ENCODE assay signal across 1 cellular context in the genomic region with DNA sequence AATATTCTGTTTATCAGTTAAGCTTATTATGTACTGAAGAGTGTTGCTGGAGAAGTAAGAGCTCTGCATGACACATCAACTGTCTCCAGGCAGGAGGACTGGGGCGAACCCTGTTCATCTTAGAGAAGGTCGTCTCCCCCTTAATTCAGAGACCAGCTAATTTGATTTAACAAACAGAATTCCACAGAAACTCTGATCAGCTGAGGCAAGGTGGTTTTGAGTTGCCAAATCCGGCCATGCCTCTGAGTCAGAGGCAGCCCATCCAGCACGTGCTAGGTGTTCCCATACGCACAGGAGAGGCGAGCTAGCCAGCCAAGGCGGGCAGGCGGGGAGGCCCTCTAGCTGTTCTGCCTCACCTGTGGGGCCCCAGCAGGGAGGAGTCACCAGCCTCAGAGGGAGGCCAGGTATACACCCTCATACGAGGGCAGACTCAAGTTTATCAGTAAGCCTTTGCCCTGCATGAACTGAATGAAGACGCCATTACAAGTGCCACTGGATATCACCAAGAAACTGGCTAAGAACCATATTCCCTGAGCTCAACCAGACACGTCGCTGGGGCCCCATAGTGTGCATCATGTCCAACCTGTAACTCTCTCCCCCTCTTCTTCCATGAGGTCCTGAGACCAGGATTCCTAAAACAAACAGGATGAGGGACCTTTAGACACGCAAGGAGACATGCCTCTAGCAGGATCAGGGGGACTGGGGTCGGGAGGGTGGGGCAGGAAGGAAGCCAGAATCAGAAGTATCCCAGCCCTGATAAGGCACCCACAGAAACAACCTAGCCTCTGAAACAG.
TF ChIP-seq lines count a peak whose summit lies in the region.

No MANE protein-coding gene starts in this region.

TF ChIP-seq in K562, 482 proteins besides CTCF, POLR2A, EP300 and RAD21 (continued from another document and continues in another):
- TF ChIP-seq, protein P1, sequence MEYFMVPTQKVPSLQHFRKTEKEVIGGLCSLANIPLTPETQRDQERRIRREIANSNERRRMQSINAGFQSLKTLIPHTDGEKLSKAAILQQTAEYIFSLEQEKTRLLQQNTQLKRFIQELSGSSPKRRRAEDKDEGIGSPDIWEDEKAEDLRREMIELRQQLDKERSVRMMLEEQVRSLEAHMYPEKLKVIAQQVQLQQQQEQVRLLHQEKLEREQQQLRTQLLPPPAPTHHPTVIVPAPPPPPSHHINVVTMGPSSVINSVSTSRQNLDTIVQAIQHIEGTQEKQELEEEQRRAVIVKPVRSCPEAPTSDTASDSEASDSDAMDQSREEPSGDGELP (CRISPR knock-in tag; IDR thresholded peaks at IDR 0.05; ENCODE audit: borderline replicate concordance) = peak; percentile 66; the same call in 1 of the 2 replicates
- TF ChIP-seq, protein P2, sequence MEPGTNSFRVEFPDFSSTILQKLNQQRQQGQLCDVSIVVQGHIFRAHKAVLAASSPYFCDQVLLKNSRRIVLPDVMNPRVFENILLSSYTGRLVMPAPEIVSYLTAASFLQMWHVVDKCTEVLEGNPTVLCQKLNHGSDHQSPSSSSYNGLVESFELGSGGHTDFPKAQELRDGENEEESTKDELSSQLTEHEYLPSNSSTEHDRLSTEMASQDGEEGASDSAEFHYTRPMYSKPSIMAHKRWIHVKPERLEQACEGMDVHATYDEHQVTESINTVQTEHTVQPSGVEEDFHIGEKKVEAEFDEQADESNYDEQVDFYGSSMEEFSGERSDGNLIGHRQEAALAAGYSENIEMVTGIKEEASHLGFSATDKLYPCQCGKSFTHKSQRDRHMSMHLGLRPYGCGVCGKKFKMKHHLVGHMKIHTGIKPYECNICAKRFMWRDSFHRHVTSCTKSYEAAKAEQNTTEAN (CRISPR knock-in tag; IDR thresholded peaks at IDR 0.05) = no peak
- TF ChIP-seq ZKSCAN3 (CRISPR knock-in tag; IDR thresholded peaks at IDR 0.05) (peak; percentile 36; the same call in 1 of the 2 replicates), ZNF57 (CRISPR knock-in tag; IDR thresholded peaks at IDR 0.05) (peak; percentile 8; the same call in 1 of the 2 replicates), MCM7 (IDR thresholded peaks at IDR 0.05) (no peak), ZNF561 (CRISPR knock-in tag; conservative IDR thresholded peaks at IDR 0.05) (no peak), ZNF174 (CRISPR knock-in tag; IDR thresholded peaks at IDR 0.05) (0 out of 2 replicates have a peak, but pooled peaks have one; percentile 66), SIN3A (IDR thresholded peaks at IDR 0.05; ENCODE audit: borderline replicate concordance in 2 of 2, control insufficient read depth in 1 of 2, low read depth in 2 of 2, low read length in 2 of 2) (0 out of 4 replicates have a peak, but pooled peaks of 1 of the 2 experiments have one; percentile 10), ZNF699 (CRISPR knock-in tag; IDR thresholded peaks at IDR 0.05; ENCODE audit: insufficient replicate concordance) (no peak), MCM3 (IDR thresholded peaks at IDR 0.05) (no peak), CREB1 (IDR thresholded peaks at IDR 0.05) (no peak), CREB1 (CRISPR knock-in tag; IDR thresholded peaks at IDR 0.05) (0 out of 2 replicates have a peak, but pooled peaks have one; percentile 23), FOS (IDR thresholded peaks at IDR 0.05; ENCODE audit: extremely low read depth, insufficient read length) (no peak), GABPA (tag; conservative IDR thresholded peaks at IDR 0.05; ENCODE audit: low read depth) (peak; percentile 58), CBX1 (IDR thresholded peaks at IDR 0.05; ENCODE audit: low read depth) (peak; percentile 55; the same call in 1 of the 2 replicates), HEY1 (CRISPR knock-in tag; IDR thresholded peaks at IDR 0.05; ENCODE audit: borderline replicate concordance) (no peak), FOSL1 (tag; conservative IDR thresholded peaks at IDR 0.05) (peak; percentile 77), YY1 (IDR thresholded peaks at IDR 0.05; ENCODE audit: borderline replicate concordance in 1 of 3, control insufficient read depth in 1 of 3, extremely low read depth in 1 of 3, insufficient read depth in 3 of 3, insufficient read length in 1 of 3, insufficient replicate concordance in 2 of 3, low read depth in 1 of 3, low read length in 2 of 3) (peak in 1 of 3 experiments; percentile 53), ZBTB17 (CRISPR knock-in tag; IDR thresholded peaks at IDR 0.05) (peak; percentile 72; the same call in 1 of the 2 replicates), ZNF766 (CRISPR knock-in tag; conservative IDR thresholded peaks at IDR 0.05) (peak; percentile 85; the same call in 1 of the 2 replicates), ETV1 (tag; conservative IDR thresholded peaks at IDR 0.05; ENCODE audit: low read depth) (peak; percentile 60), ZNF589 (CRISPR knock-in tag; IDR thresholded peaks at IDR 0.05; ENCODE audit: low read depth) (0 out of 2 replicates have a peak, but pooled peaks have one; percentile 78), EHMT2 (IDR thresholded peaks at IDR 0.05) (no peak), MEF2D (tag; conservative IDR thresholded peaks at IDR 0.05; ENCODE audit: low read depth) (peak; percentile 75; the same call in 1 of the 2 replicates), SMARCA5 (IDR thresholded peaks at IDR 0.05) (peak; percentile 21; the same call in 1 of the 2 replicates)
- TF ChIP-seq, protein P3, sequence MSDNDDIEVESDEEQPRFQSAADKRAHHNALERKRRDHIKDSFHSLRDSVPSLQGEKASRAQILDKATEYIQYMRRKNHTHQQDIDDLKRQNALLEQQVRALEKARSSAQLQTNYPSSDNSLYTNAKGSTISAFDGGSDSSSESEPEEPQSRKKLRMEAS (CRISPR knock-in tag; IDR thresholded peaks at IDR 0.05) = peak; percentile 80
- TF ChIP-seq, protein P4, sequence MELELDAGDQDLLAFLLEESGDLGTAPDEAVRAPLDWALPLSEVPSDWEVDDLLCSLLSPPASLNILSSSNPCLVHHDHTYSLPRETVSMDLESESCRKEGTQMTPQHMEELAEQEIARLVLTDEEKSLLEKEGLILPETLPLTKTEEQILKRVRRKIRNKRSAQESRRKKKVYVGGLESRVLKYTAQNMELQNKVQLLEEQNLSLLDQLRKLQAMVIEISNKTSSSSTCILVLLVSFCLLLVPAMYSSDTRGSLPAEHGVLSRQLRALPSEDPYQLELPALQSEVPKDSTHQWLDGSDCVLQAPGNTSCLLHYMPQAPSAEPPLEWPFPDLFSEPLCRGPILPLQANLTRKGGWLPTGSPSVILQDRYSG (tag; conservative IDR thresholded peaks at IDR 0.05; ENCODE audit: low read depth) = peak; percentile 81
- TF ChIP-seq, protein P5, sequence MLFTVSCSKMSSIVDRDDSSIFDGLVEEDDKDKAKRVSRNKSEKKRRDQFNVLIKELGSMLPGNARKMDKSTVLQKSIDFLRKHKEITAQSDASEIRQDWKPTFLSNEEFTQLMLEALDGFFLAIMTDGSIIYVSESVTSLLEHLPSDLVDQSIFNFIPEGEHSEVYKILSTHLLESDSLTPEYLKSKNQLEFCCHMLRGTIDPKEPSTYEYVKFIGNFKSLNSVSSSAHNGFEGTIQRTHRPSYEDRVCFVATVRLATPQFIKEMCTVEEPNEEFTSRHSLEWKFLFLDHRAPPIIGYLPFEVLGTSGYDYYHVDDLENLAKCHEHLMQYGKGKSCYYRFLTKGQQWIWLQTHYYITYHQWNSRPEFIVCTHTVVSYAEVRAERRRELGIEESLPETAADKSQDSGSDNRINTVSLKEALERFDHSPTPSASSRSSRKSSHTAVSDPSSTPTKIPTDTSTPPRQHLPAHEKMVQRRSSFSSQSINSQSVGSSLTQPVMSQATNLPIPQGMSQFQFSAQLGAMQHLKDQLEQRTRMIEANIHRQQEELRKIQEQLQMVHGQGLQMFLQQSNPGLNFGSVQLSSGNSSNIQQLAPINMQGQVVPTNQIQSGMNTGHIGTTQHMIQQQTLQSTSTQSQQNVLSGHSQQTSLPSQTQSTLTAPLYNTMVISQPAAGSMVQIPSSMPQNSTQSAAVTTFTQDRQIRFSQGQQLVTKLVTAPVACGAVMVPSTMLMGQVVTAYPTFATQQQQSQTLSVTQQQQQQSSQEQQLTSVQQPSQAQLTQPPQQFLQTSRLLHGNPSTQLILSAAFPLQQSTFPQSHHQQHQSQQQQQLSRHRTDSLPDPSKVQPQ (CRISPR knock-in tag; IDR thresholded peaks at IDR 0.05; ENCODE audit: borderline replicate concordance) = 0 out of 2 replicates have a peak, but pooled peaks have one; percentile 38
- TF ChIP-seq, protein P6, sequence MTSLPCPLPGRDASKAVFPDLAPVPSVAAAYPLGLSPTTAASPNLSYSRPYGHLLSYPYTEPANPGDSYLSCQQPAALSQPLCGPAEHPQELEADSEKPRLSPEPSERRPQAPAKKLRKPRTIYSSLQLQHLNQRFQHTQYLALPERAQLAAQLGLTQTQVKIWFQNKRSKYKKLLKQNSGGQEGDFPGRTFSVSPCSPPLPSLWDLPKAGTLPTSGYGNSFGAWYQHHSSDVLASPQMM (CRISPR knock-in tag; IDR thresholded peaks at IDR 0.05) = no peak
- TF ChIP-seq, protein P7, sequence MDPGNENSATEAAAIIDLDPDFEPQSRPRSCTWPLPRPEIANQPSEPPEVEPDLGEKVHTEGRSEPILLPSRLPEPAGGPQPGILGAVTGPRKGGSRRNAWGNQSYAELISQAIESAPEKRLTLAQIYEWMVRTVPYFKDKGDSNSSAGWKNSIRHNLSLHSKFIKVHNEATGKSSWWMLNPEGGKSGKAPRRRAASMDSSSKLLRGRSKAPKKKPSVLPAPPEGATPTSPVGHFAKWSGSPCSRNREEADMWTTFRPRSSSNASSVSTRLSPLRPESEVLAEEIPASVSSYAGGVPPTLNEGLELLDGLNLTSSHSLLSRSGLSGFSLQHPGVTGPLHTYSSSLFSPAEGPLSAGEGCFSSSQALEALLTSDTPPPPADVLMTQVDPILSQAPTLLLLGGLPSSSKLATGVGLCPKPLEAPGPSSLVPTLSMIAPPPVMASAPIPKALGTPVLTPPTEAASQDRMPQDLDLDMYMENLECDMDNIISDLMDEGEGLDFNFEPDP (CRISPR knock-in tag; IDR thresholded peaks at IDR 0.05) = no peak
- TF ChIP-seq, protein P8, sequence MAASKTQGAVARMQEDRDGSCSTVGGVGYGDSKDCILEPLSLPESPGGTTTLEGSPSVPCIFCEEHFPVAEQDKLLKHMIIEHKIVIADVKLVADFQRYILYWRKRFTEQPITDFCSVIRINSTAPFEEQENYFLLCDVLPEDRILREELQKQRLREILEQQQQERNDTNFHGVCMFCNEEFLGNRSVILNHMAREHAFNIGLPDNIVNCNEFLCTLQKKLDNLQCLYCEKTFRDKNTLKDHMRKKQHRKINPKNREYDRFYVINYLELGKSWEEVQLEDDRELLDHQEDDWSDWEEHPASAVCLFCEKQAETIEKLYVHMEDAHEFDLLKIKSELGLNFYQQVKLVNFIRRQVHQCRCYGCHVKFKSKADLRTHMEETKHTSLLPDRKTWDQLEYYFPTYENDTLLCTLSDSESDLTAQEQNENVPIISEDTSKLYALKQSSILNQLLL (CRISPR knock-in tag; IDR thresholded peaks at IDR 0.05; ENCODE audit: borderline replicate concordance) = no peak
- TF ChIP-seq, protein P9, sequence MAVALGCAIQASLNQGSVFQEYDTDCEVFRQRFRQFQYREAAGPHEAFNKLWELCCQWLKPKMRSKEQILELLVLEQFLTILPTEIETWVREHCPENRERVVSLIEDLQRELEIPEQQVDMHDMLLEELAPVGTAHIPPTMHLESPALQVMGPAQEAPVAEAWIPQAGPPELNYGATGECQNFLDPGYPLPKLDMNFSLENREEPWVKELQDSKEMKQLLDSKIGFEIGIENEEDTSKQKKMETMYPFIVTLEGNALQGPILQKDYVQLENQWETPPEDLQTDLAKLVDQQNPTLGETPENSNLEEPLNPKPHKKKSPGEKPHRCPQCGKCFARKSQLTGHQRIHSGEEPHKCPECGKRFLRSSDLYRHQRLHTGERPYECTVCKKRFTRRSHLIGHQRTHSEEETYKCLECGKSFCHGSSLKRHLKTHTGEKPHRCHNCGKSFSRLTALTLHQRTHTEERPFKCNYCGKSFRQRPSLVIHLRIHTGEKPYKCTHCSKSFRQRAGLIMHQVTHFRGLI (CRISPR knock-in tag; IDR thresholded peaks at IDR 0.05) = peak; percentile 4; the same call in 1 of the 2 replicates
- TF ChIP-seq, protein P10, sequence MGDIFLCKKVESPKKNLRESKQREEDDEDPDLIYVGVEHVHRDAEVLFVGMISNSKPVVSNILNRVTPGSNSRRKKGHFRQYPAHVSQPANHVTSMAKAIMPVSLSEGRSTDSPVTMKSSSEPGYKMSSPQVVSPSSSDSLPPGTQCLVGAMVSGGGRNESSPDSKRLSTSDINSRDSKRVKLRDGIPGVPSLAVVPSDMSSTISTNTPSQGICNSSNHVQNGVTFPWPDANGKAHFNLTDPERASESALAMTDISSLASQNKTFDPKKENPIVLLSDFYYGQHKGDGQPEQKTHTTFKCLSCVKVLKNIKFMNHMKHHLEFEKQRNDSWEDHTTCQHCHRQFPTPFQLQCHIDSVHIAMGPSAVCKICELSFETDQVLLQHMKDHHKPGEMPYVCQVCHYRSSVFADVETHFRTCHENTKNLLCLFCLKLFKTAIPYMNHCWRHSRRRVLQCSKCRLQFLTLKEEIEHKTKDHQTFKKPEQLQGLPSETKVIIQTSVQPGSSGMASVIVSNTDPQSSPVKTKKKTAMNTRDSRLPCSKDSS (IDR thresholded peaks at IDR 0.05; ENCODE audit: low read depth, partially characterized antibody) = no peak
